10 cellular contexts compared by ENCODE assay signal in the genomic region with DNA sequence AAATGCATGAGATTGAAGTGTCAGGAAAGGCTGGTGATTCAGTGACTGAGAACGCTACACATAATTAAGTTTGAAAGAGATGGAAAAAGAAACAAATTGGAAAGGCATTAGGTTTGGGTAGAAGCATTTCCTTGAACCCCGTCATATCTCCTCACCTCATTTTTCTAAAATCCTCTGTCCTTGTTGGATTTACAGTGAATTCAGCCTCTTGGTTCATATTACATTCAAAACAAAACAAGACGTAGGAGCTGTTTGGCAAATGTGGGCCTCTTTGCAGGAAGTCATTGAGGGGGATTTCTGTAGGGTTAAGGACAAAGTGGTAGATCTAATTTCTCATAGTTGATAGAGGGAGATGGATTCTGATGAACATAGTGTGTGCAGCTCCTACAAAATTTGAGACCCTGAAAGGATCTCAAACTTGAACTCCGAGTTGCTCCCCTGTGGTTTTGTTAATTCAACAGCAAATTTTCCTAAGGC. TPM values are rescaled to one million over a fixed set of nuclear protein-coding genes. Genes with fewer than 3 reads are reported as not detected.
DNase-seq lines count a peak whose midpoint lies in the region; ATAC-seq, FAIRE-seq and TF ChIP-seq lines count a peak whose summit lies in the region.
"Had no signal": no experiment of that assay in that cellular context is flagged by ENCODE, and none has a peak within 500 bp of the region (broad histone marks: within the 10 kb centered on the region; RNA-seq: fewer than 3 reads in every experiment).

No MANE protein-coding gene starts in this region.

- ATAC-seq in stimulated activated naive CD8-positive, alpha-beta T cell treated with anti-CD3 and anti-CD28 coated beads, Interleukin-15, Interleukin-2, amounts not matched to agents 100 U/mL and 50 U/mL, for 24 hours = no peak
- no peak for ATAC-seq in HG03108 (IDR thresholded peaks at IDR 0.05; ENCODE audit: unreplicated experiment)

- TF ChIP-seq POLR2A in Peyer's patch (IDR thresholded peaks at IDR 0.05) = no peak
- no peak for TF ChIP-seq POLR2A in GM12892 (IDR thresholded peaks at IDR 0.05; ENCODE audit: low read depth, low read length)

- peaks cover 0 to 8% (median 0%) of the 10 kb centered on the region in 4 donors for H3K4me1 ChIP-seq in Peyer's patch

- H3K9me3 Mint-ChIP-seq in stimulated activated naive CD8-positive, alpha-beta T cell treated with anti-CD3 and anti-CD28 coated beads, Interleukin-15, Interleukin-2, amounts not matched to agents 100 ng/mL and 50 ng/mL, for 24 hours = peaks cover 8% of the 10 kb centered on the region

- H3K27ac Mint-ChIP-seq in stimulated activated naive CD8-positive, alpha-beta T cell treated with anti-CD3 and anti-CD28 coated beads, Interleukin-15, Interleukin-2, amounts not matched to agents 100 ng/mL and 50 ng/mL, for 24 hours = peak overlapping the region; percentile 77

- H3K27me3 ChIP-seq in Peyer's patch = no peaks in the 10 kb centered on the region

- no peaks in the 10 kb centered on the region for H3K36me3 ChIP-seq in Peyer's patch

- H3K4me1 Mint-ChIP-seq in stimulated activated naive CD8-positive, alpha-beta T cell treated with anti-CD3 and anti-CD28 coated beads, Interleukin-15, Interleukin-2, amounts not matched to agents 100 ng/mL and 50 ng/mL, for 24 hours (ENCODE audit: low read depth) = peaks cover 23% of the 10 kb centered on the region

- peak overlapping the region; percentile 27 to 56 (median 50) for H3K27ac ChIP-seq in Peyer's patch

- no peak for FAIRE-seq in GM12892 (lab: Jason Lieb, UNC)
- FAIRE-seq: G401.6, TTC549 had no signal

- peak overlapping the region in 3 of 4 donors; percentile 12 to 30 (median 23) for H3K4me3 ChIP-seq in Peyer's patch

- H3K36me3 Mint-ChIP-seq in stimulated activated naive CD8-positive, alpha-beta T cell treated with anti-CD3 and anti-CD28 coated beads, Interleukin-15, Interleukin-2, amounts not matched to agents 100 ng/mL and 50 ng/mL, for 24 hours (ENCODE audit: low read depth) = peaks cover 4% of the 10 kb centered on the region

- H3K9me3 ChIP-seq in Peyer's patch = no peaks in the 10 kb centered on the region

- TF ChIP-seq CTCF in Peyer's patch (IDR thresholded peaks at IDR 0.05) = no peak

- H3K4me3 Mint-ChIP-seq in stimulated activated naive CD8-positive, alpha-beta T cell treated with anti-CD3 and anti-CD28 coated beads, Interleukin-15, Interleukin-2, amounts not matched to agents 100 ng/mL and 50 ng/mL, for 24 hours = peak overlapping the region; percentile 69

- DNase-seq in stimulated activated naive CD8-positive, alpha-beta T cell treated with anti-CD3 and anti-CD28 coated beads, Interleukin-15, Interleukin-2, amounts not matched to agents 100 U/mL and 50 U/mL, for 24 hours = no peak
- DNase-seq in Peyer's patch (no peak), kidney glomerular epithelial cell (lab: John Stamatoyannopoulos, UW) (peak; percentile 99), GM12892 (ENCODE audit: insufficient read length) (no peak), DMS153 treated with DMSO at 0.1 percent for 48 hours (lab: John Stamatoyannopoulos, UW; ENCODE audit: unreplicated experiment) (no peak), NCI-H2029 (lab: John Stamatoyannopoulos, UW) (no peak)

- no peaks in the 10 kb centered on the region for H3K27me3 Mint-ChIP-seq in stimulated activated naive CD8-positive, alpha-beta T cell treated with anti-CD3 and anti-CD28 coated beads, Interleukin-15, Interleukin-2, amounts not matched to agents 100 ng/mL and 50 ng/mL, for 24 hours

RNA-seq across cellular contexts. Expression of gene TBXAS1, which starts 0.6 kb away (rescaled TPM):
- total RNA-seq in Peyer's patch = 100 to 1,000 TPM in 1 of 4 donors, 10 to 100 TPM in 3; 11.2 to 227 (median 33.9) TPM
- polyA plus RNA-seq in GM12892 (2012; ENCODE audit: missing spikeins) = 9.2 TPM

RNA-seq across cellular contexts. Expression of gene HIPK2, which starts 51.9 kb away (rescaled TPM):
- 10 to 100 TPM; 16.6 to 60.2 (median 35.1) TPM for total RNA-seq in Peyer's patch
- polyA plus RNA-seq in GM12892 (2012; ENCODE audit: missing spikeins) = 26.3 TPM
